In the genomic region with DNA sequence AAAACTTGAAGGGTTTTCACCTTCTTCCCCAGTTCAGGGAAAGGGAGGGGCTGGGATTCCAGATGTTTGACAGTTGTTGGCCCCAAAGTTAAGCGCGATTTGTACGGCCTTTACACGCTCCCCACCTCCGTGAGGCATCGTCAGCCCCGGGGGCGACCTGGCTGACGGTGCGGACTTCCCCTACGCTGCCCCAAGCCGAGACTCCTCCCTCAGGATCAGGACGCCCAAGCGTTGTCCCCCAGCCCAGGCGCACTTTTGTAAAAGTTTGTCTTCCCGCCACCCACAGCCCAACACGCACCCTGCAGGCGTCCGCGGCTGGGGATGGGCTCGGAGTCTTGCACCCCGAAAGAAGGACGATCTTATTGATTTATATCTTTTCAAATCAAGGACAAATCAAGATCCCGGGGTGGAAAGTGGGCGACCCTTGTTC, we compare ENCODE assay signal across 8 cellular contexts. TPM values are rescaled to one million over a fixed set of nuclear protein-coding genes. Genes with fewer than 3 reads are reported as not detected.
DNase-seq lines count a peak whose midpoint lies in the region; ATAC-seq and TF ChIP-seq lines count a peak whose summit lies in the region.
"Had no signal": no experiment of that assay in that cellular context is flagged by ENCODE, and none has a peak within 500 bp of the region (broad histone marks: within the 10 kb centered on the region; RNA-seq: fewer than 3 reads in every experiment).

No MANE protein-coding gene starts in this region.

- no peak for TF ChIP-seq CTCF in breast epithelium (IDR thresholded peaks at IDR 0.05)

- peak; percentile 29 for ATAC-seq in GM19025 (IDR thresholded peaks at IDR 0.05; ENCODE audit: low read depth, unreplicated experiment)
- peak; percentile 57 for ATAC-seq in HG03045 (IDR thresholded peaks at IDR 0.05; ENCODE audit: unreplicated experiment)
- no peak for ATAC-seq in GM18520 (IDR thresholded peaks at IDR 0.05; ENCODE audit: unreplicated experiment)

- peak overlapping the region; percentile 97 to 99 for H3K27ac ChIP-seq in breast epithelium

- peak overlapping the region; percentile 89 for H3K4me3 Mint-ChIP-seq in T-helper 2 cell treated with Interferon-gamma antibody and Interleukin-4, amounts not matched to agents 5 μg/mL and 100 μg/mL, for 36 hours
- H3K4me3 Mint-ChIP-seq in immature natural killer cell = peak overlapping the region; percentile 84 to 94 (median 91)

- H3K36me3 Mint-ChIP-seq in T-helper 2 cell treated with Interferon-gamma antibody and Interleukin-4, amounts not matched to agents 5 μg/mL and 100 μg/mL, for 36 hours (ENCODE audit: low read depth) = no peaks in the 10 kb centered on the region
- H3K36me3 Mint-ChIP-seq in immature natural killer cell = no peaks in the 10 kb centered on the region

- peak; percentile 53 for DNase-seq in T-helper 2 cell treated with Interferon-gamma antibody and Interleukin-4, amounts not matched to agents 5 μg/mL and 100 μg/mL, for 36 hours (ENCODE audit: low spot score)
- DNase-seq in breast epithelium (ENCODE audit: low spot score in 2 of 2) (peak; percentile 62 to 70), immature natural killer cell (peak; percentile 33 to 45 (median 41))
- DNase-seq in stimulated activated CD4-positive, alpha-beta T cell treated with anti-CD3 and anti-CD28 coated beads, Interleukin-12 subunit alpha, Interleukin-12 subunit beta, amount 100 ng/mL, for 24 hours (ENCODE audit: low read depth in 2 of 2) = peak; percentile 7 to 26

- no peak overlapping the region for H3K27ac Mint-ChIP-seq in T-helper 2 cell treated with Interferon-gamma antibody and Interleukin-4, amounts not matched to agents 5 μg/mL and 100 μg/mL, for 36 hours
- peak overlapping the region in 4 of 6 donors; percentile 42 to 88 (median 60) for H3K27ac Mint-ChIP-seq in immature natural killer cell

- no peaks in the 10 kb centered on the region for H3K36me3 ChIP-seq in breast epithelium

- H3K9me3 ChIP-seq in breast epithelium = no peaks in the 10 kb centered on the region

- H3K27me3 Mint-ChIP-seq in T-helper 2 cell treated with Interferon-gamma antibody and Interleukin-4, amounts not matched to agents 5 μg/mL and 100 μg/mL, for 36 hours (ENCODE audit: low read depth) = peaks cover 58% of the 10 kb centered on the region
- peaks cover 2 to 9% (median 7%) of the 10 kb centered on the region in 3 donors for H3K27me3 Mint-ChIP-seq in immature natural killer cell (ENCODE audit: low read depth in 3 of 3)

- peak overlapping the region; percentile 84 to 94 (median 93) for H3K4me3 ChIP-seq in breast epithelium

- peaks cover 0 to 4% of the 10 kb centered on the region in 2 donors for H3K4me1 ChIP-seq in breast epithelium

- no peaks in the 10 kb centered on the region for H3K27me3 ChIP-seq in breast epithelium

- H3K4me1 Mint-ChIP-seq in T-helper 2 cell treated with Interferon-gamma antibody and Interleukin-4, amounts not matched to agents 5 μg/mL and 100 μg/mL, for 36 hours (ENCODE audit: low read depth) = peaks cover 8% of the 10 kb centered on the region
- H3K4me1 Mint-ChIP-seq in immature natural killer cell = peaks cover 16 to 18% of the 10 kb centered on the region in 2 donors

- H3K9me3 Mint-ChIP-seq in T-helper 2 cell treated with Interferon-gamma antibody and Interleukin-4, amounts not matched to agents 5 μg/mL and 100 μg/mL, for 36 hours = no peaks in the 10 kb centered on the region
- no peaks in the 10 kb centered on the region for H3K9me3 Mint-ChIP-seq in immature natural killer cell

- intact Hi-C loops in breast epithelium (cut with DNase I; ENCODE audit: low total_unique reads) = no loop called here

- no peak for TF ChIP-seq POLR2A in breast epithelium (IDR thresholded peaks at IDR 0.05)

RNA-seq across cellular contexts. Expression of a gene that starts 0.7 kb away (rescaled TPM):
- total RNA-seq in breast epithelium = 10 to 100 TPM; 12.8 to 19.3 (median 13.1) TPM
- under 1 TPM in 2 of 3 donors, not detected in 1; 0.03 to 0.27 TPM for polyA plus RNA-seq in immature natural killer cell

RNA-seq across cellular contexts. Expression of a gene that starts 4.8 kb away (rescaled TPM):
- total RNA-seq in breast epithelium = not detected
- not detected for polyA plus RNA-seq in immature natural killer cell
- total RNA-seq: glomerular endothelial cell had no signal

RNA-seq across cellular contexts. Expression of a gene that starts 44.4 kb away (rescaled TPM):
- total RNA-seq in breast epithelium = 10 to 100 TPM; 20.8 to 43.9 (median 27.2) TPM
- 10 to 100 TPM in 1 of 3 donors, 1 to 10 TPM in 2; 4.5 to 11.6 (median 7.6) TPM for polyA plus RNA-seq in immature natural killer cell
